17 cellular contexts compared by ENCODE assay signal in the genomic region with DNA sequence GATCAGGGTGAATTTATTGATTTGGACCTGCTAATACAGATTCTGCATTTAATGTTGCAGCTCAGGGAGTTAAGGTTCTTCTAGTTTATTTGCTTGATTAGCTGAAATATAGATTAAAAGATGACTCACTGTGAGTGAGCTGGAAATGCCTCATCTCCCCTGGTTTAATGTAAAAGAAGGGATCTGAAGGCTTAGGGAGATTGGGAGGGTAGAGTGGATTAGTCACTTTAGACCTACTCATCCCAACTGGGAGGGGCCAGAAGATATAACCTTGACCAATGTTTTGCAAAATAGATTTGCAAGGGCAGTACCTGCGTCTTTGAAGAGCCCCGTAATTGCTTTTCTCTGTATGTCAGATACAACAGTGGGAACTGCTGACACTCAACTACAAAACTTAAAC.
DNase-seq lines count a peak whose midpoint lies in the region; ATAC-seq and TF ChIP-seq lines count a peak whose summit lies in the region.
"Had no signal": no experiment of that assay in that cellular context is flagged by ENCODE, and none has a peak within 500 bp of the region (broad histone marks: within the 10 kb centered on the region; RNA-seq: fewer than 3 reads in every experiment).

No MANE protein-coding gene starts in this region.

- intact Hi-C loops in OCI-LY7 (cut with micrococcal nuclease; ENCODE audit: unreplicated experiment) = no loop called here

- no peaks in the 10 kb centered on the region for H4K20me1 ChIP-seq in OCI-LY7 (ENCODE audit: insufficient read depth, low read length)
- H4K20me1 ChIP-seq: BLaER1 treated with 17β-estradiol and CSF1 and Interleukin-3, amounts not matched to agents 10 nM and 100 nM had no signal

- POLR2A ChIA-PET in OCI-LY7 (lab: Charles Lee) = no interaction called here

- no peaks in the 10 kb centered on the region for H3K36me3 ChIP-seq in OCI-LY7 (ENCODE audit: insufficient read depth, low read length)
- H3K36me3 ChIP-seq: BLaER1 treated with 17β-estradiol and CSF1 and Interleukin-3, amounts not matched to agents 10 nM and 100 nM had no signal

- in situ Hi-C loops in astrocyte of the spinal cord (cut with HindIII; ENCODE audit: low sequenced_read_pairs) = no loop called here

- no peaks in the 10 kb centered on the region for H3K79me2 ChIP-seq in OCI-LY7 (ENCODE audit: insufficient read depth, low read depth, low read length)

- H3K9me3 ChIP-seq in OCI-LY7 (ENCODE audit: low read length) = no peaks in the 10 kb centered on the region
- H3K9me3 ChIP-seq: A549 had no signal

- CTCF ChIA-PET in OCI-LY7 (lab: Charles Lee; ENCODE audit: unreplicated experiment) = no interaction called here

- H3K27ac ChIP-seq in OCI-LY7 (ENCODE audit: low read depth, low read length, poor library complexity, severe bottlenecking) = no peak overlapping the region
- H3K27ac ChIP-seq: A549; BLaER1 treated with 17β-estradiol and CSF1 and Interleukin-3, amounts not matched to agents 10 nM and 100 nM had no signal

- H3K4me3 ChIP-seq in astrocyte of the spinal cord (ENCODE audit: low read depth, low read length) (no peak overlapping the region), fibroblast of the aortic adventitia (ENCODE audit: low read depth, low read length) (no peak overlapping the region), OCI-LY7 (ENCODE audit: low read depth, low read length, poor library complexity, severe bottlenecking) (no peak overlapping the region)
- H3K4me3 ChIP-seq: A549; BLaER1 treated with 17β-estradiol and CSF1 and Interleukin-3, amounts not matched to agents 10 nM and 100 nM; GM12878 had no signal

- H2AFZ ChIP-seq in OCI-LY7 (ENCODE audit: low read length) = no peak overlapping the region

- TF ChIP-seq CTCF in astrocyte of the spinal cord (IDR thresholded peaks at IDR 0.05; ENCODE audit: low read depth, low read length) (no peak), fibroblast of the aortic adventitia (IDR thresholded peaks at IDR 0.05; ENCODE audit: insufficient read depth, low read length) (no peak), OCI-LY7 (conservative IDR thresholded peaks at IDR 0.05; ENCODE audit: low read length) (no peak)

- H3K9me2 ChIP-seq in OCI-LY7 (ENCODE audit: insufficient read depth, low read length) = no peaks in the 10 kb centered on the region

- BruUV-seq in OCI-LY7 (replicated peaks; lab: Mats Ljungman, UMichigan) = no TSS peak

- DNase-seq in EL (peak; percentile 26), HT1080 (ENCODE audit: low read depth) (peak; percentile 69), astrocyte of the spinal cord (ENCODE audit: low read depth, low spot score) (peak; percentile 9), fibroblast of the aortic adventitia (ENCODE audit: low read depth) (peak; percentile 13), DMS53 treated with DMSO at 0.1 percent for 48 hours (lab: John Stamatoyannopoulos, UW; ENCODE audit: unreplicated experiment) (no peak), OCI-LY7 (ENCODE audit: low spot score) (no peak), OCI-M1 (lab: John Stamatoyannopoulos, UW) (no peak)
- DNase-seq: CD8-positive, alpha-beta memory T cell; DMS79 treated with DMSO at 0.1 percent for 48 hours; GDM1; NCI-H187; NCI-H446 treated with DMSO at 0.1 percent for 48 hours; NCI-H748 treated with DMSO at 0.1 percent for 48 hours had no signal

- H3K4me2 ChIP-seq in OCI-LY7 (ENCODE audit: low read length) = no peak overlapping the region
- H3K4me2 ChIP-seq: A549; BLaER1 treated with 17β-estradiol and CSF1 and Interleukin-3, amounts not matched to agents 10 nM and 100 nM had no signal

- H3K4me1 ChIP-seq in OCI-LY7 (ENCODE audit: insufficient read depth, low read length, poor library complexity, severe bottlenecking) = no peaks in the 10 kb centered on the region
- H3K4me1 ChIP-seq: A549; BLaER1 treated with 17β-estradiol and CSF1 and Interleukin-3, amounts not matched to agents 10 nM and 100 nM had no signal

- no peak for ATAC-seq in GM21825 (IDR thresholded peaks at IDR 0.05; ENCODE audit: unreplicated experiment)
- ATAC-seq: A549, GM12878 had no signal

Comparison
In these comparisons a context has a peak if more than half of its experiments do, and no peak if none do; other contexts are left out.
1. DNase-seq: peak in EL (single experiment), HT1080 (single experiment), astrocyte of the spinal cord (single experiment) and fibroblast of the aortic adventitia (single experiment); none in DMS53 treated with DMSO at 0.1 percent for 48 hours (single experiment), OCI-LY7 (single experiment) and OCI-M1 (single experiment).